25 cellular contexts compared by ENCODE assay signal in the genomic region with DNA sequence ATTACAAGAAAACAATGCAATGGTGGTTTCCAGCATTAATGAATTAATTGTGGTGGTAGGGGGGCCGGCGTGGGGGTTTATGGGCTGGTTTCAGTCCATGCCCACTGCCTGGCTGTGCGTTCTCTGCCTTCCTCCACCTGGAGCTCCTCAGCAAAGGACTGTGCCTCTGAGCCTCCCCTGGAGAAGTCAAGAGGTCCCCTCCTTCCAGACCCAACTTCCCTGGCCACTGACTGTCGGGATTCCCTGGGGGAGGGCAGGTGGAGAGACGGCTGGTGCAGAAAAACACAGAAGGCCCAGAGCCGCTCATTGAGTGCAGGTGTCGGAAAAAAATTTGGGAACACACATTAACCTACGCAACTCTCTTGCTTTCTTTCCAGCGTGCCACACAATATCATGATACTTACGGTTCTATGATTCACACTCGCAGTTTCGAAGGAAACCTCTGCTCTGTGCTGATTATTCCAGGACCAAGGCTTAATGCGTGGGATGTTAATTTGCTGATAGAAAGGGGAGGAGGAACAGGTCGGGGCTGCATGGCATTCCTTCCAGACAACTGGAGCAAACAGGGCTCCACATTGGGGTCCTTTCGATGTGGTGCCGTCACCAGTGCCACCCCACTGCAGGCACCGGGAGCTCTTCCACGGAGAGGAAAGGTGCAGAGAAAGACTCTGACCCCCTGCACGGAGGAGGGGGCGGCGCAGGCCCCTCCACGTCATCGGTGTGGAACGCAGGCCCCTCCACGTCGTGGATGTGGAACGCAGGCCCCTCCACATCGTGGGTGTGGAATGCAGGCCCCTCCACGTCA.
"Had no signal": no experiment of that assay in that cellular context is flagged by ENCODE, and none has a peak within 500 bp of the region (broad histone marks: within the 10 kb centered on the region; RNA-seq: fewer than 3 reads in every experiment).

No MANE protein-coding gene starts in this region.

- H3K27me3 ChIP-seq: brain microvascular endothelial cell had no signal

- ATAC-seq: activated CD4-positive, alpha-beta T cell treated with anti-CD3 and anti-CD28 coated beads for 36 hours; activated T-cell treated with anti-CD3 and anti-CD28 coated beads, Interleukin-2, amount 50 U/mL, for 72 hours; esophagus mucosa had no signal

- FAIRE-seq: astrocyte, bronchial epithelial cell, frontal cortex had no signal

- H3K36me3 ChIP-seq: brain microvascular endothelial cell had no signal

- H3K4me3 ChIP-seq: coronary artery, dorsolateral prefrontal cortex had no signal

- DNase-seq: activated CD4-positive, alpha-beta memory T cell treated with anti-CD3 and anti-CD28 coated beads, Interleukin-2, amount 10 ng/mL, durations not matched to agents 7 days and 5 days; activated CD4-positive, alpha-beta T cell treated with anti-CD3 and anti-CD28 coated beads for 36 hours; activated CD4-positive, alpha-beta T cell treated with anti-CD3 and anti-CD28 coated beads, Interleukin-2, amount 10 ng/mL, durations not matched to agents 24 days and 14 days; activated CD4-positive, CD25-positive, alpha-beta regulatory T cell; activated CD4-positive, CD25-positive, alpha-beta regulatory T cell treated with anti-CD3 and anti-CD28 coated beads, Interleukin-2, amount 50 U/mL, for 72 hours; activated CD8-positive, alpha-beta memory T cell treated with anti-CD3 and anti-CD28 coated beads, Interleukin-2, amount 50 U/mL, for 48 hours; activated gamma-delta T cell; activated naive CD4-positive, alpha-beta T cell; activated naive CD4-positive, alpha-beta T cell treated with anti-CD3 and anti-CD28 coated beads, Interleukin-2, amount 50 U/mL, for 16 hours; activated T-cell treated with anti-CD3 and anti-CD28 coated beads for 4 hours; activated T-cell treated with anti-CD3 and anti-CD28 coated beads, Interleukin-2, amount 50 U/mL, for 24 hours; activated T-cell treated with anti-CD3 and anti-CD28 coated beads, Interleukin-2, amount 50 U/mL, for 72 hours; amniotic stem cell; anterior cingulate cortex; brain microvascular endothelial cell; effector memory CD4-positive, alpha-beta T cell; endodermal cell; foreskin fibroblast; T-helper 2 cell had no signal

- H3K27ac ChIP-seq: brain microvascular endothelial cell, coronary artery, dorsolateral prefrontal cortex had no signal
